Comparison of ENCODE assay signal across 37 cellular contexts in the genomic region with DNA sequence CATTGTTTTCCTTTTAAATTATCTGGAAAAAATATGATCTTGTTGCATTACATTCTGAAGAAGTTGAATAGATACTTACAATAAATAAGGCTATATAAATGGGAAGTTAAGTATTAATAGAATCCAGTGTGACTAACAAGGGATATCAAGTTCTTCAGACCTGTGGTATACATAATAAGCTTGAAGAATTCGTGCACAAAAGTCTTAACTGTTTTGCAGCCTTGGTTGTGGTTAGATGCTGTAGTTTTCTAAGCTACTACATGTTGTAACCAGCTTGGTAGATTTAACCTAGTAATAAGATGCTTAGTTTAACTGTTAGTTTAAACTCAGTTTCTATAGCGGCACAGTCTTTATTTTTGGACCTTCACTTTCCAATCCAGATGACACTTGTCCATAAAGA.
DNase-seq lines count a peak whose midpoint lies in the region; ATAC-seq, FAIRE-seq and TF ChIP-seq lines count a peak whose summit lies in the region.
"Had no signal": no experiment of that assay in that cellular context is flagged by ENCODE, and none has a peak within 500 bp of the region (broad histone marks: within the 10 kb centered on the region; RNA-seq: fewer than 3 reads in every experiment).

No MANE protein-coding gene starts in this region.

- no peak overlapping the region for H3K27ac Mint-ChIP-seq in CD4-positive, alpha-beta T cell
- H3K27ac Mint-ChIP-seq in CD14-positive monocyte: no peak overlapping the region
- H3K27ac Mint-ChIP-seq: activated naive CD8-positive, alpha-beta T cell; CD4-positive, CD25-positive, alpha-beta regulatory T cell; H9; naive thymus-derived CD4-positive, alpha-beta T cell; stimulated activated naive B cell treated with anti-CD40 and anti-IgM and Interleukin-4, amounts not matched to agents 10 μg/mL and 1 μg/mL and 100 μg/mL, for 72 hours had no signal

- no peaks in the 10 kb centered on the region for H3K9me3 Mint-ChIP-seq in CD4-positive, alpha-beta T cell
- peaks cover 0 to 6% (median under 1%) of the 10 kb centered on the region in 7 donors for H3K9me3 Mint-ChIP-seq in CD14-positive monocyte
- H3K9me3 Mint-ChIP-seq: H9; stimulated activated naive B cell treated with anti-CD40 and anti-IgM and Interleukin-4, amounts not matched to agents 10 μg/mL and 1 μg/mL and 100 μg/mL, for 72 hours had no signal

- H3K9me3 ChIP-seq in SJCRH30 (replicated peaks): no peaks in the 10 kb centered on the region
- no peaks in the 10 kb centered on the region for H3K9me3 ChIP-seq in CD4-positive, alpha-beta T cell (ENCODE audit: control insufficient read depth, low read length)
- H3K9me3 ChIP-seq: SJSA1, upper lobe of right lung had no signal

- peak overlapping the region; percentile 38 for H3K27ac ChIP-seq in SJCRH30
- no peak overlapping the region for H3K27ac ChIP-seq in CD4-positive, alpha-beta T cell (ENCODE audit: low read depth, low read length)
- H3K27ac ChIP-seq: SJSA1, upper lobe of right lung had no signal

- peaks cover 29% of the 10 kb centered on the region for H3K4me1 ChIP-seq in SJCRH30
- H3K4me1 ChIP-seq: SJSA1, upper lobe of right lung had no signal

- no peak for ATAC-seq in CD4-positive, alpha-beta T cell (ENCODE audit: poor library complexity)
- ATAC-seq: GM12878; left ventricle myocardium superior; naive thymus-derived CD4-positive, alpha-beta T cell; stimulated activated naive B cell treated with anti-CD40 and anti-IgM and Interleukin-4, amounts not matched to agents 10 μg/mL and 1 μg/mL and 100 μg/mL, for 72 hours; upper lobe of right lung had no signal

- H3K4me1 Mint-ChIP-seq in CD4-positive, alpha-beta T cell (ENCODE audit: low read depth): no peaks in the 10 kb centered on the region
- H3K4me1 Mint-ChIP-seq in CD14-positive monocyte: peaks cover 5% of the 10 kb centered on the region

- no peaks in the 10 kb centered on the region for H3K36me3 Mint-ChIP-seq in CD4-positive, alpha-beta T cell (ENCODE audit: low read depth)
- H3K36me3 Mint-ChIP-seq in CD14-positive monocyte: peaks cover 0 to 2% of the 10 kb centered on the region in 2 donors

- no peaks in the 10 kb centered on the region for H3K36me3 ChIP-seq in SJCRH30
- no peaks in the 10 kb centered on the region for H3K36me3 ChIP-seq in kidney epithelial cell (ENCODE audit: control insufficient read depth, insufficient read depth, low read length)
- H3K36me3 ChIP-seq: MG63, SJSA1, upper lobe of right lung had no signal

- peak; percentile 58 for FAIRE-seq in urothelium cell line (lab: Jason Lieb, UNC)
- FAIRE-seq: GM12878, HTR-8/SVneo had no signal

- H3K4me3 Mint-ChIP-seq in CD4-positive, alpha-beta T cell: no peak overlapping the region
- no peak overlapping the region for H3K4me3 Mint-ChIP-seq in CD14-positive monocyte
- H3K4me3 Mint-ChIP-seq: activated naive CD8-positive, alpha-beta T cell; CD4-positive, CD25-positive, alpha-beta regulatory T cell; H9; naive thymus-derived CD4-positive, alpha-beta T cell; stimulated activated naive B cell treated with anti-CD40 and anti-IgM and Interleukin-4, amounts not matched to agents 10 μg/mL and 1 μg/mL and 100 μg/mL, for 72 hours had no signal

- no peak overlapping the region for H3K4me3 ChIP-seq in SJCRH30
- H3K4me3 ChIP-seq in kidney epithelial cell (ENCODE audit: low read depth, low read length): no peak overlapping the region
- H3K4me3 ChIP-seq: GM12878, MG63, SJSA1, upper lobe of right lung had no signal

- DNase-seq in NCI-H2107 treated with DMSO at 0.1 percent for 48 hours (lab: John Stamatoyannopoulos, UW; ENCODE audit: unreplicated experiment): peak; percentile 41
- DNase-seq in NCI-H2107 (lab: John Stamatoyannopoulos, UW): no peak
- peak; percentile 44 to 86 for DNase-seq in SJCRH30
- peak; percentile 47 for DNase-seq in kidney epithelial cell (ENCODE audit: low read depth)
- no peak for DNase-seq in urothelium cell line (ENCODE audit: low spot score)
- DNase-seq in NCI-H446 (lab: John Stamatoyannopoulos, UW): no peak
- no peak for DNase-seq in CD4-positive, alpha-beta T cell
- no peak for DNase-seq in CD14-positive monocyte (ENCODE audit: low spot score)
- DNase-seq: activated CD4-positive, alpha-beta T cell treated with anti-CD3 and anti-CD28 coated beads for 48 hours; activated CD8-positive, alpha-beta memory T cell treated with anti-CD3 and anti-CD28 coated beads for 24 hours; activated effector memory CD4-positive, alpha-beta T cell treated with Interleukin-2 at 50 U/mL for 16 hours; activated T-cell treated with anti-CD3 and anti-CD28 coated beads for 4 hours; anterior cingulate cortex; CD4-positive, CD25-positive, alpha-beta regulatory T cell; central memory CD4-positive, alpha-beta T cell; cortex of kidney; DMS 273 treated with DMSO at 0.1 percent for 48 hours; effector memory CD4-positive, alpha-beta T cell; erythroblast; glutamatergic neuron; H9; KBM-7; left ventricle myocardium superior; MG63; naive thymus-derived CD4-positive, alpha-beta T cell; NCI-H1417; NCI-H2029 treated with DMSO at 0.1 percent for 48 hours; NCI-H446 treated with DMSO at 0.1 percent for 48 hours; nucleus accumbens; RPMI8226; stimulated activated naive B cell treated with anti-CD40 and anti-IgM and Interleukin-4, amounts not matched to agents 10 μg/mL and 1 μg/mL and 100 μg/mL, for 72 hours; substantia nigra; upper lobe of right lung had no signal

- CTCF ChIA-PET in CD4-positive, alpha-beta T cell (lab: Charles Lee): no interaction called here

- H3K27me3 ChIP-seq in SJCRH30: no peaks in the 10 kb centered on the region
- no peaks in the 10 kb centered on the region for H3K27me3 ChIP-seq in kidney epithelial cell (ENCODE audit: control insufficient read depth, insufficient read depth, low read length)
- H3K27me3 ChIP-seq in CD4-positive, alpha-beta T cell (ENCODE audit: control insufficient read depth, insufficient read depth, low read length): no peaks in the 10 kb centered on the region
- H3K27me3 ChIP-seq: MG63, SJSA1, upper lobe of right lung had no signal

- no peak for TF ChIP-seq CTCF in kidney epithelial cell (IDR thresholded peaks at IDR 0.05; ENCODE audit: insufficient read depth, low read length, poor library complexity, severe bottlenecking)
- no peak for TF ChIP-seq CTCF in CD4-positive, alpha-beta T cell (IDR thresholded peaks at IDR 0.05)
- no peak for TF ChIP-seq CTCF in CD14-positive monocyte (IDR thresholded peaks at IDR 0.05)

- intact Hi-C loops in CD4-positive, alpha-beta T cell (cut with DNase I, micrococcal nuclease): no loop called here
- intact Hi-C loops in CD14-positive monocyte (cut with micrococcal nuclease): no loop called here

- POLR2A ChIA-PET in CD4-positive, alpha-beta T cell (lab: Charles Lee): no interaction called here

- no peaks in the 10 kb centered on the region for H3K27me3 Mint-ChIP-seq in CD4-positive, alpha-beta T cell
- peaks cover 0 to 2% (median 0%) of the 10 kb centered on the region in 3 donors for H3K27me3 Mint-ChIP-seq in CD14-positive monocyte (ENCODE audit: low read depth in 3 of 3)
- H3K27me3 Mint-ChIP-seq: activated naive CD8-positive, alpha-beta T cell; CD4-positive, CD25-positive, alpha-beta regulatory T cell; naive thymus-derived CD4-positive, alpha-beta T cell; stimulated activated naive B cell treated with anti-CD40 and anti-IgM and Interleukin-4, amounts not matched to agents 10 μg/mL and 1 μg/mL and 100 μg/mL, for 72 hours had no signal

Comparison
In these comparisons a context has a peak if more than half of its experiments do, and no peak if none do; other contexts are left out.
1. DNase-seq: peak in NCI-H2107 treated with DMSO at 0.1 percent for 48 hours (single experiment), SJCRH30 (2 of 2) and kidney epithelial cell (single experiment); none in NCI-H2107 (single experiment), urothelium cell line (single experiment), NCI-H446 (0 of 2), CD4-positive, alpha-beta T cell (0 of 10) and CD14-positive monocyte (single experiment).